In genomic region chr16:58025351-58026138, GRCh38 we compare ENCODE assay signal across 8 cellular contexts. TPM values are rescaled to one million over a fixed set of nuclear protein-coding genes. Genes with fewer than 3 reads are reported as not detected.
DNase-seq lines count a peak whose midpoint lies in the region; ATAC-seq and TF ChIP-seq lines count a peak whose summit lies in the region.

Gene MMP15 (plus strand): TSS chr16:58025754. CDS start chr16:58026351, 597 bp downstream.

- H3K9ac ChIP-seq in OCI-LY1 (ENCODE audit: low read length) (peak within 1 kb of the TSS; percentile 45; the same call in 1 of the 2 replicates), fibroblast of lung (ENCODE audit: insufficient read depth, low read length) (peak within 1 kb of the TSS; percentile 23)

- H3K4me3 ChIP-seq in OCI-LY1 (ENCODE audit: low read depth, low read length, poor library complexity, severe bottlenecking) (peak within 1 kb of the TSS; percentile 74), fibroblast of lung (replicated peaks in 1 of 4; ENCODE audit: control extremely low read depth in 1 of 4, insufficient read depth in 1 of 4, low read depth in 3 of 4, low read length in 4 of 4) (peak within 1 kb of the TSS; percentile 39 to 66 (median 51))

- TF ChIP-seq CTCF in OCI-LY1 (IDR thresholded peaks at IDR 0.05; ENCODE audit: low read length) (no peak), fibroblast of lung (conservative IDR thresholded peaks at IDR 0.05 in 1 of 2, IDR thresholded peaks at IDR 0.05 in 1 of 2; ENCODE audit: low read depth in 1 of 2, low read length in 2 of 2) (no peak)

- DNase-seq in NCI-H2081 (lab: John Stamatoyannopoulos, UW) (peak; percentile 45 to 69), NCI-H2081 treated with DMSO at 0.1 percent for 48 hours (lab: John Stamatoyannopoulos, UW) (no peak), fibroblast of lung (ENCODE audit: low read depth in 2 of 2) (peak; percentile 59 to 69), naive B cell (peak; percentile 25)
- DNase-seq in activated T-cell treated with anti-CD3 and anti-CD28 coated beads, Interleukin-2, amount 50 U/mL, for 72 hours: peak; percentile 69 to 76
- DNase-seq in stimulated activated naive B cell treated with anti-CD40 and anti-IgM and Interleukin-4, amounts not matched to agents 10 μg/mL and 1 μg/mL and 100 μg/mL, for 72 hours: peak; percentile 29

- no peaks in the 10 kb centered on the region for H4K20me1 ChIP-seq in OCI-LY1 (ENCODE audit: insufficient read depth, low read length)
- H4K20me1 ChIP-seq in fibroblast of lung (ENCODE audit: control insufficient read depth, extremely low read depth, insufficient read depth, low read length): no peaks in the 10 kb centered on the region

- H3K4me1 ChIP-seq in OCI-LY1 (ENCODE audit: insufficient read depth, low read length, severe bottlenecking) (peaks cover 25% of the 10 kb centered on the region), fibroblast of lung (ENCODE audit: control insufficient read depth, extremely low read depth, insufficient read depth, low read length) (peaks cover 16% of the 10 kb centered on the region)

- H3K27me3 ChIP-seq in OCI-LY1 (ENCODE audit: insufficient read depth, low read length) (no peaks in the 10 kb centered on the region), fibroblast of lung (ENCODE audit: control insufficient read depth, insufficient read depth, low read length) (peaks cover 13% of the 10 kb centered on the region)

- H3K4me1 Mint-ChIP-seq in activated T-cell treated with anti-CD3 and anti-CD28 coated beads, Interleukin-2, amount 50 U/mL, for 72 hours (ENCODE audit: low read depth): peaks cover 18% of the 10 kb centered on the region
- H3K4me1 Mint-ChIP-seq in naive B cell: peaks cover 13 to 16% (median 15%) of the 10 kb centered on the region in 3 donors
- peaks cover 12 to 13% of the 10 kb centered on the region in 2 donors for H3K4me1 Mint-ChIP-seq in stimulated activated naive B cell treated with anti-CD40 and anti-IgM and Interleukin-4, amounts not matched to agents 10 μg/mL and 1 μg/mL and 100 μg/mL, for 72 hours

- H3K79me2 ChIP-seq in OCI-LY1 (ENCODE audit: insufficient read depth, low read length) (no peaks in the 10 kb centered on the region), fibroblast of lung (ENCODE audit: control insufficient read depth, insufficient read depth, low read length) (no peaks in the 10 kb centered on the region)

- no peak within 1 kb of the TSS for H3K27ac ChIP-seq in OCI-LY1 (ENCODE audit: low read depth, low read length, poor library complexity, severe bottlenecking)
- no peak within 1 kb of the TSS for H3K27ac ChIP-seq in fibroblast of lung (ENCODE audit: insufficient read depth, low read length)

- H3K36me3 ChIP-seq in OCI-LY1 (ENCODE audit: insufficient read depth, low read length): peaks cover 8% of the 10 kb centered on the region; the same call in 1 of the 2 replicates
- no peaks in the 10 kb centered on the region for H3K36me3 ChIP-seq in fibroblast of lung (ENCODE audit: control insufficient read depth, insufficient read depth, low read length)

- H3K27ac Mint-ChIP-seq in activated T-cell treated with anti-CD3 and anti-CD28 coated beads, Interleukin-2, amount 50 U/mL, for 72 hours: no peak within 1 kb of the TSS
- peak within 1 kb of the TSS in 1 of 6 donors; percentile 13 for H3K27ac Mint-ChIP-seq in naive B cell
- H3K27ac Mint-ChIP-seq in stimulated activated naive B cell treated with anti-CD40 and anti-IgM and Interleukin-4, amounts not matched to agents 10 μg/mL and 1 μg/mL and 100 μg/mL, for 72 hours: peak within 1 kb of the TSS; percentile 39

- peak within 1 kb of the TSS; percentile 92; the same call in 1 of the 2 replicates for H2AFZ ChIP-seq in OCI-LY1 (ENCODE audit: low read length)
- peak within 1 kb of the TSS; percentile 34 for H2AFZ ChIP-seq in fibroblast of lung (ENCODE audit: low read length)

- peaks cover 7% of the 10 kb centered on the region for H3K27me3 Mint-ChIP-seq in activated T-cell treated with anti-CD3 and anti-CD28 coated beads, Interleukin-2, amount 50 U/mL, for 72 hours (ENCODE audit: low read depth)
- peaks cover 16 to 50% (median 34%) of the 10 kb centered on the region in 3 donors for H3K27me3 Mint-ChIP-seq in naive B cell
- peaks cover 46 to 49% of the 10 kb centered on the region in 2 donors for H3K27me3 Mint-ChIP-seq in stimulated activated naive B cell treated with anti-CD40 and anti-IgM and Interleukin-4, amounts not matched to agents 10 μg/mL and 1 μg/mL and 100 μg/mL, for 72 hours

- peak within 1 kb of the TSS; percentile 86 to 89 for H3K4me3 Mint-ChIP-seq in activated T-cell treated with anti-CD3 and anti-CD28 coated beads, Interleukin-2, amount 50 U/mL, for 72 hours
- peak within 1 kb of the TSS; percentile 78 to 92 (median 88) for H3K4me3 Mint-ChIP-seq in naive B cell
- peak within 1 kb of the TSS; percentile 79 to 83 for H3K4me3 Mint-ChIP-seq in stimulated activated naive B cell treated with anti-CD40 and anti-IgM and Interleukin-4, amounts not matched to agents 10 μg/mL and 1 μg/mL and 100 μg/mL, for 72 hours

- no peaks in the 10 kb centered on the region for H3K36me3 Mint-ChIP-seq in activated T-cell treated with anti-CD3 and anti-CD28 coated beads, Interleukin-2, amount 50 U/mL, for 72 hours (ENCODE audit: insufficient read depth in 2 of 2)
- H3K36me3 Mint-ChIP-seq in naive B cell: no peaks in the 10 kb centered on the region
- peaks cover 3 to 4% of the 10 kb centered on the region in 2 donors for H3K36me3 Mint-ChIP-seq in stimulated activated naive B cell treated with anti-CD40 and anti-IgM and Interleukin-4, amounts not matched to agents 10 μg/mL and 1 μg/mL and 100 μg/mL, for 72 hours

- ATAC-seq in HG03432 (IDR thresholded peaks at IDR 0.05; ENCODE audit: unreplicated experiment) (peak; percentile 75), naive B cell (ENCODE audit: low read depth in 2 of 2) (peak; percentile 63 to 70)
- peak; percentile 80 to 81 for ATAC-seq in activated T-cell treated with anti-CD3 and anti-CD28 coated beads, Interleukin-2, amount 50 U/mL, for 72 hours (replicated peaks in 1 of 2)
- ATAC-seq in stimulated activated naive B cell treated with anti-CD40 and anti-IgM and Interleukin-4, amounts not matched to agents 10 μg/mL and 1 μg/mL and 100 μg/mL, for 72 hours (replicated peaks): peak; percentile 71 to 74

- peak within 1 kb of the TSS; percentile 88 for H3K4me2 ChIP-seq in OCI-LY1 (ENCODE audit: low read length)
- H3K4me2 ChIP-seq in fibroblast of lung (ENCODE audit: extremely low read depth, insufficient read depth, low read length): peak within 1 kb of the TSS; percentile 83

- H3K9me2 ChIP-seq in OCI-LY1 (ENCODE audit: low read depth, low read length): no peaks in the 10 kb centered on the region

- no peaks in the 10 kb centered on the region for H3K9me3 ChIP-seq in OCI-LY1 (ENCODE audit: low read length)
- no peaks in the 10 kb centered on the region for H3K9me3 ChIP-seq in fibroblast of lung (ENCODE audit: control insufficient read depth, insufficient read depth, low read depth, low read length)

- H3K9me3 Mint-ChIP-seq in activated T-cell treated with anti-CD3 and anti-CD28 coated beads, Interleukin-2, amount 50 U/mL, for 72 hours: no peaks in the 10 kb centered on the region
- H3K9me3 Mint-ChIP-seq in naive B cell: no peaks in the 10 kb centered on the region
- H3K9me3 Mint-ChIP-seq in stimulated activated naive B cell treated with anti-CD40 and anti-IgM and Interleukin-4, amounts not matched to agents 10 μg/mL and 1 μg/mL and 100 μg/mL, for 72 hours: no peaks in the 10 kb centered on the region

- no peaks in the 10 kb centered on the region for H3F3A ChIP-seq in OCI-LY1 (ENCODE audit: insufficient read depth, low read length)

RNA-seq across cellular contexts. Expression of gene MMP15, which starts in this region (rescaled TPM):
- total RNA-seq in activated T-cell treated with anti-CD3 and anti-CD28 coated beads, Interleukin-2, amount 50 U/mL, for 72 hours: under 1 TPM; 0.76 to 0.84 TPM
- total RNA-seq in fibroblast of lung: 2.1 and 6.4 TPM in 2 replicates
- polyA plus RNA-seq in fibroblast of lung (0.74 and 1.3 TPM in 2 replicates), naive B cell (ENCODE audit: low read depth in 6 of 6) (not detected)
- polyA plus RNA-seq in fibroblast of lung (2012): 1.1 and 2.2 TPM in 2 replicates
- 1.7 and 4.1 TPM in 2 replicates for polyA minus RNA-seq in fibroblast of lung (ENCODE audit: low replicate concordance)

Comparison
In these comparisons a context has a peak if more than half of its experiments do, and no peak if none do; other contexts are left out.
1. Peak in DNase-seq and ATAC-seq in activated T-cell treated with anti-CD3 and anti-CD28 coated beads, Interleukin-2, amount 50 U/mL, for 72 hours; RNA of the gene not detected or under 1 TPM.
2. Peak in DNase-seq and ATAC-seq in naive B cell; RNA of the gene not detected or under 1 TPM.